8 cellular contexts compared by ENCODE assay signal in genomic region chr1:146938242-146938902, GRCh38. TPM values are rescaled to one million over a fixed set of nuclear protein-coding genes. Genes with fewer than 3 reads are reported as not detected.
A peak's percentile ranks its signal among the peaks of the same experiment; 100 is the strongest.
DNase-seq lines count a peak whose midpoint lies in the region; ATAC-seq and TF ChIP-seq lines count a peak whose summit lies in the region.
"Not testable (repeated sequence)": the region's sequence is repeated elsewhere in the genome, so short reads cannot be mapped to it uniquely, and the experiment has no call there.

NBPF12 (plus strand) TSS chr1:146938324; CDS start chr1:146960144, 21,820 bp downstream.

- peak; percentile 98 for ATAC-seq in DND-41 (ENCODE audit: insufficient read depth, low read depth)
- peak; percentile 93 for ATAC-seq in RWPE2 (ENCODE audit: low read depth)
- peak; percentile 95 for ATAC-seq in naive thymus-derived CD4-positive, alpha-beta T cell

- H4K20me1 ChIP-seq in DND-41 (ENCODE audit: insufficient read depth, low read length); Loucy (ENCODE audit: insufficient read depth, low read length, poor library complexity, severe bottlenecking): not testable (repeated sequence)

- not testable (repeated sequence) for TF ChIP-seq CTCF in DND-41 (IDR thresholded peaks at IDR 0.05; ENCODE audit: borderline replicate concordance, extremely low read depth, low read length, poor library complexity, severe bottlenecking); Loucy (conservative IDR thresholded peaks at IDR 0.05; ENCODE audit: low read length); RWPE2 (IDR thresholded peaks at IDR 0.05; ENCODE audit: poor library complexity, severe bottlenecking)

- H3K4me2 ChIP-seq in DND-41 (ENCODE audit: insufficient read depth, low read length) (peak within 1 kb of the TSS; percentile 64), Loucy (ENCODE audit: low read depth, low read length, poor library complexity, severe bottlenecking) (peak within 1 kb of the TSS; percentile 65)

- H3K27ac ChIP-seq in DND-41 (ENCODE audit: low read length) (peak within 1 kb of the TSS; percentile 75), RWPE2 (ENCODE audit: poor library complexity, severe bottlenecking) (peak within 1 kb of the TSS; percentile 60)
- H3K27ac ChIP-seq in naive thymus-derived CD4-positive, alpha-beta T cell (ENCODE audit: low read depth, low read length): peak within 1 kb of the TSS; percentile 81

- peaks cover 12% of the 10 kb centered on the region; the same call in 1 of the 2 replicates for H3K4me1 ChIP-seq in DND-41 (ENCODE audit: insufficient read depth, low read length)
- not testable (repeated sequence) for H3K4me1 ChIP-seq in Loucy (ENCODE audit: insufficient read depth, low read length, poor library complexity, severe bottlenecking); RWPE2 (ENCODE audit: insufficient read depth, poor library complexity, severe bottlenecking); naive thymus-derived CD4-positive, alpha-beta T cell (ENCODE audit: control insufficient read depth in 2 of 2, insufficient read depth in 2 of 2, low read length in 2 of 2)

- DNase-seq in DND-41 (peak; percentile 88), GOT3 (lab: John Stamatoyannopoulos, UW) (peak; percentile 21), RWPE2 (ENCODE audit: low spot score) (peak; percentile 83), activated T-helper 1 cell treated with Interleukin-2 at 50 U/mL for 16 hours (ENCODE audit: low read depth) (peak; percentile 66), fibroblast of gingiva (ENCODE audit: low read depth) (peak; percentile 76)
- DNase-seq in naive thymus-derived CD4-positive, alpha-beta T cell: peak; percentile 62 to 86 (median 82)
- peak; percentile 53 to 75 for DNase-seq in stimulated activated CD8-positive, alpha-beta memory T cell treated with anti-CD3 and anti-CD28 coated beads, Interleukin-7, amount 100 ng/mL, for 4 hours (ENCODE audit: low read depth in 2 of 2)

- H3K79me2 ChIP-seq in DND-41 (ENCODE audit: insufficient read depth, low read length): peaks cover 19% of the 10 kb centered on the region
- H3K79me2 ChIP-seq in Loucy (ENCODE audit: insufficient read depth, low read length): not testable (repeated sequence)

- H2AFZ ChIP-seq in DND-41 (ENCODE audit: low read depth, low read length) (peak within 1 kb of the TSS; percentile 85), Loucy (ENCODE audit: low read length) (peak within 1 kb of the TSS; percentile 78)

- peak within 1 kb of the TSS; percentile 83 to 96 (median 95) for H3K27ac Mint-ChIP-seq in naive thymus-derived CD4-positive, alpha-beta T cell

- H3K9me3 ChIP-seq in DND-41 (ENCODE audit: insufficient read depth, low read length, severe bottlenecking); Loucy (ENCODE audit: insufficient read depth, low read depth, low read length); RWPE2 (ENCODE audit: severe bottlenecking); naive thymus-derived CD4-positive, alpha-beta T cell (ENCODE audit: control insufficient read depth in 2 of 3, low read length in 3 of 3): not testable (repeated sequence)

- H3K4me3 Mint-ChIP-seq in naive thymus-derived CD4-positive, alpha-beta T cell: peak within 1 kb of the TSS; percentile 88 to 97 (median 95)

- CTCF ChIA-PET in naive thymus-derived CD4-positive, alpha-beta T cell (lab: Charles Lee): not testable (repeated sequence)

- intact Hi-C loops in naive thymus-derived CD4-positive, alpha-beta T cell (cut with micrococcal nuclease): loop anchor here in 1 of 2 donors (10.0 kb wide), 1 partner anchor 236 kb away; the partner anchor contains the start of gene PRKAB2

- POLR2A ChIA-PET in naive thymus-derived CD4-positive, alpha-beta T cell (lab: Charles Lee): interaction anchor here (0.7 kb wide), 1 partner anchor 287 kb away, joined by 3 read pairs; the partner anchor contains the start of gene FMO5

- not testable (repeated sequence) for H3K27me3 ChIP-seq in DND-41 (ENCODE audit: insufficient read depth, low read length, poor library complexity); Loucy (ENCODE audit: insufficient read depth, low read length, poor library complexity, severe bottlenecking); RWPE2 (ENCODE audit: insufficient read depth, poor library complexity, severe bottlenecking); naive thymus-derived CD4-positive, alpha-beta T cell (ENCODE audit: control insufficient read depth in 2 of 2, insufficient read depth in 2 of 2, low read length in 2 of 2)

- not testable (repeated sequence) for H3K9me3 Mint-ChIP-seq in naive thymus-derived CD4-positive, alpha-beta T cell

- H3K36me3 Mint-ChIP-seq in naive thymus-derived CD4-positive, alpha-beta T cell: not testable (repeated sequence)

- peaks cover 13 to 25% (median 23%) of the 10 kb centered on the region in 7 donors for H3K4me1 Mint-ChIP-seq in naive thymus-derived CD4-positive, alpha-beta T cell

- not testable (repeated sequence) for H3K36me3 ChIP-seq in DND-41 (ENCODE audit: insufficient read depth, low read length); Loucy (ENCODE audit: insufficient read depth, low read length); RWPE2 (ENCODE audit: low read depth); naive thymus-derived CD4-positive, alpha-beta T cell (ENCODE audit: control insufficient read depth in 2 of 3, insufficient read depth in 3 of 3, low read length in 3 of 3)

- H3K9me2 ChIP-seq in Loucy (replicated peaks; ENCODE audit: low read depth, low read length): not testable (repeated sequence)

- H3F3A ChIP-seq in Loucy (ENCODE audit: low read depth): not testable (repeated sequence)

- not testable (repeated sequence) for H3K27me3 Mint-ChIP-seq in naive thymus-derived CD4-positive, alpha-beta T cell

- peak within 1 kb of the TSS; percentile 67 for H3K9ac ChIP-seq in DND-41 (ENCODE audit: low read depth, low read length)
- H3K9ac ChIP-seq in Loucy (ENCODE audit: low read depth, low read length, poor library complexity, severe bottlenecking): peak within 1 kb of the TSS; percentile 83

- H3K4me3 ChIP-seq in DND-41 (ENCODE audit: low read depth in 1 of 2, low read length in 2 of 2): peak within 1 kb of the TSS; percentile 63 to 72; a peak in 3 of 4 replicates
- H3K4me3 ChIP-seq in Loucy (ENCODE audit: low read length, poor library complexity, severe bottlenecking): peak within 1 kb of the TSS; percentile 89
- peak within 1 kb of the TSS; percentile 87 for H3K4me3 ChIP-seq in RWPE2 (ENCODE audit: severe bottlenecking)
- peak within 1 kb of the TSS; percentile 70 for H3K4me3 ChIP-seq in naive thymus-derived CD4-positive, alpha-beta T cell (ENCODE audit: low read length)

RNA-seq across cellular contexts. Expression of gene NBPF12, which starts in this region (rescaled TPM):
- total RNA-seq in naive thymus-derived CD4-positive, alpha-beta T cell: 10 to 100 TPM; 23.7 to 35.5 (median 27.7) TPM
- polyA plus RNA-seq in naive thymus-derived CD4-positive, alpha-beta T cell: 1 to 10 TPM; 2.5 to 8.0 TPM

Comparison
In these comparisons a context has a peak if more than half of its experiments do, and no peak if none do; other contexts are left out.
1. Peak in every context shown above with its lines: DNase-seq, ATAC-seq, H3K4me3 ChIP-seq and H3K27ac ChIP-seq.
2. DNase-seq: peak in every context shown above with its lines; median percentile 88 in DND-41; 83 in RWPE2; 82 in naive thymus-derived CD4-positive, alpha-beta T cell; 76 in fibroblast of gingiva; 66 in activated T-helper 1 cell treated with Interleukin-2 at 50 U/mL for 16 hours; 64 in stimulated activated CD8-positive, alpha-beta memory T cell treated with anti-CD3 and anti-CD28 coated beads, Interleukin-7, amount 100 ng/mL, for 4 hours; 21 in GOT3.